8 cellular contexts compared by ENCODE assay signal in genomic region chr16:3059723-3060242, GRCh38. TPM values are rescaled to one million over a fixed set of nuclear protein-coding genes. Genes with fewer than 3 reads are reported as not detected.
DNase-seq lines count a peak whose midpoint lies in the region; ATAC-seq and TF ChIP-seq lines count a peak whose summit lies in the region.

No MANE protein-coding gene starts in this region.

- H3K36me3 ChIP-seq in gastroesophageal sphincter (no peaks in the 10 kb centered on the region), skeletal muscle tissue (ENCODE audit: control insufficient read depth in 3 of 3, insufficient read depth in 3 of 3, low read length in 3 of 3) (peaks cover 0 to 2% (median under 1%) of the 10 kb centered on the region in 3 donors)

- H3K4me3 Mint-ChIP-seq in T-helper 17 cell = peak overlapping the region; percentile 93

- H3K27ac ChIP-seq in gastroesophageal sphincter = peak overlapping the region; percentile 21 to 81 (median 76)
- peak overlapping the region; percentile 80 for H3K27ac ChIP-seq in skeletal muscle tissue (ENCODE audit: low read depth, low read length)

- DNase-seq in T-helper 17 cell (no peak), EL (no peak), putamen (ENCODE audit: low spot score) (no peak)
- DNase-seq in stimulated activated naive CD4-positive, alpha-beta T cell (lab: John Stamatoyannopoulos, UW) = no peak
- DNase-seq in stimulated activated CD4-positive, alpha-beta T cell treated with anti-CD3 and anti-CD28 coated beads, Interleukin-15, amount 100 ng/mL, for 24 hours = no peak

- H3K4me3 ChIP-seq in gastroesophageal sphincter = peak overlapping the region; percentile 83 to 84
- peak overlapping the region; percentile 56 to 81 (median 76) for H3K4me3 ChIP-seq in skeletal muscle tissue (ENCODE audit: low read length in 3 of 3)

- peak; percentile 4 for ATAC-seq in GM21737 (IDR thresholded peaks at IDR 0.05; ENCODE audit: unreplicated experiment)
- no peak for ATAC-seq in T-helper 17 cell
- no peak for ATAC-seq in gastroesophageal sphincter

- peaks cover 14% of the 10 kb centered on the region for H3K27me3 ChIP-seq in gastroesophageal sphincter
- no peaks in the 10 kb centered on the region for H3K27me3 ChIP-seq in skeletal muscle tissue (ENCODE audit: control insufficient read depth in 3 of 3, insufficient read depth in 3 of 3, low read length in 3 of 3)

- no peak for TF ChIP-seq CTCF in gastroesophageal sphincter (IDR thresholded peaks at IDR 0.05)

- 64% methylated on average over 7 of the region's 9 CpGs; no CpG with 5 or more reads in 1 of the 2 donors for WGBS in gastroesophageal sphincter (ENCODE audit: low coverage in 1 of 2), 2 donors

- H3K4me1 Mint-ChIP-seq in T-helper 17 cell = peaks cover 30% of the 10 kb centered on the region

- H3K4me1 ChIP-seq in gastroesophageal sphincter (peaks cover 0 to 29% (median 11%) of the 10 kb centered on the region in 3 donors), skeletal muscle tissue (ENCODE audit: control insufficient read depth in 3 of 3, insufficient read depth in 3 of 3, low read length in 3 of 3) (peaks cover 24 to 39% (median 32%) of the 10 kb centered on the region in 3 donors)

- H3K9me3 ChIP-seq in T-helper 17 cell (ENCODE audit: control insufficient read depth, low read length, poor library complexity, severe bottlenecking) (no peaks in the 10 kb centered on the region), gastroesophageal sphincter (no peaks in the 10 kb centered on the region), skeletal muscle tissue (ENCODE audit: control insufficient read depth in 3 of 3, low read length in 3 of 3) (no peaks in the 10 kb centered on the region)

- no peaks in the 10 kb centered on the region for H3K36me3 Mint-ChIP-seq in T-helper 17 cell (ENCODE audit: low read depth)

- no peaks in the 10 kb centered on the region for H3K27me3 Mint-ChIP-seq in T-helper 17 cell

- peak overlapping the region; percentile 73 to 90 (median 77) for H3K9ac ChIP-seq in skeletal muscle tissue (ENCODE audit: low read depth in 1 of 3, low read length in 3 of 3)

- no peak for TF ChIP-seq POLR2A in gastroesophageal sphincter (IDR thresholded peaks at IDR 0.05)

- peak overlapping the region; percentile 91 for H3K27ac Mint-ChIP-seq in T-helper 17 cell

- TF ChIP-seq EP300 in gastroesophageal sphincter (IDR thresholded peaks at IDR 0.05) = no peak

RNA-seq across cellular contexts. Expression of gene IL32, which starts 5.7 kb away (rescaled TPM):
- total RNA-seq in T-helper 17 cell (1,000 to 10,000 TPM; 1,099 to 1,147 TPM), gastroesophageal sphincter (10 to 100 TPM in 3 of 4 donors, 1 to 10 TPM in 1; 2.6 to 39.0 (median 21.6) TPM), skeletal muscle tissue (25.1 TPM)

RNA-seq across cellular contexts. Expression of gene MMP25, which starts 13.4 kb away (rescaled TPM):
- total RNA-seq in T-helper 17 cell = 1 to 10 TPM; 1.4 to 1.5 TPM
- total RNA-seq in gastroesophageal sphincter = 1 to 10 TPM in 2 of 4 donors, not detected in 2; 1.6 to 2.6 TPM
- total RNA-seq in skeletal muscle tissue = 0.52 TPM

RNA-seq across cellular contexts. Expression of gene BICDL2, which starts 23.0 kb away (rescaled TPM):
- not detected for total RNA-seq in T-helper 17 cell
- total RNA-seq in gastroesophageal sphincter = 1 to 10 TPM in 1 of 4 donors, under 1 TPM in 2, not detected in 1; 0.31 to 3.1 (median 0.31) TPM
- not detected for total RNA-seq in skeletal muscle tissue

RNA-seq across cellular contexts. Expression of gene THOC6, which starts 35.9 kb away (rescaled TPM):
- total RNA-seq in T-helper 17 cell (10 to 100 TPM; 21.3 to 23.7 TPM), gastroesophageal sphincter (10 to 100 TPM; 17.6 to 28.2 (median 25.0) TPM), skeletal muscle tissue (15.7 TPM)

RNA-seq across cellular contexts. Expression of gene HCFC1R1, which starts 36.0 kb away (rescaled TPM):
- total RNA-seq in T-helper 17 cell = 10 to 100 TPM; 10.6 to 14.4 TPM
- total RNA-seq in gastroesophageal sphincter = 10 to 100 TPM; 20.1 to 94.9 (median 40.5) TPM
- 14.1 TPM for total RNA-seq in skeletal muscle tissue

Comparison
In these comparisons a context has a peak if more than half of its experiments do, and no peak if none do; other contexts are left out.
1. RNA of gene IL32, which starts 5.7 kb away (total RNA-seq): 1,099 to 1,147 TPM in T-helper 17 cell; 2.6 to 39.0 TPM in gastroesophageal sphincter and 25.1 TPM in skeletal muscle tissue (single experiment); every median in the first group is over 10 times any median in the second.